Comparison of ENCODE assay signal across 24 cellular contexts in the genomic region with DNA sequence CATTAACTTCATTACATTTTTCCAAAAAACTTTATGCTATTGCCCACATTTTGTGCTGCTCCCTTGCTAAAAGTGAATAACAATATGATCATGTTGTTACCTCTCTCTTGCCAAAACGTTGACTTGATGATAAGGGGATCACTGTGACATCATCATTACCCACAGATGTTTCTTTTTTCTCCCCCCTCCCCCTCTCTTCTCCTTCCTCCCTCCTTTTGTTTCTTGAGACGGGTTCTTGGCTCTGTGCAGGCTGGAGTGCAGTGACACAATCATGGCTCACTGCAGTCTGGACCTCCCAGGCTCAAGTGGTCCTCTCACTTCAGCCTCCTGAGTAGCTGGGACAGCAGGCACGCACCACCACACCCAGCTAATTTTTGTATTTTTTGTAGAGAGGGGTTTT.
DNase-seq lines count a peak whose midpoint lies in the region; ATAC-seq and TF ChIP-seq lines count a peak whose summit lies in the region.
"Had no signal": no experiment of that assay in that cellular context is flagged by ENCODE, and none has a peak within 500 bp of the region (broad histone marks: within the 10 kb centered on the region; RNA-seq: fewer than 3 reads in every experiment).

No MANE protein-coding gene starts in this region.

- no peaks in the 10 kb centered on the region for H3K9me3 ChIP-seq in ovary
- H3K9me3 ChIP-seq: neutrophil, psoas muscle, thoracic aorta, uterus had no signal

- H3K27me3 ChIP-seq in ovary, result no peaks in the 10 kb centered on the region
- H3K27me3 ChIP-seq: uterus had no signal

- H3K4me3 ChIP-seq in HFF-Myc (replicated peaks; ENCODE audit: low read depth, low read length), result no peak overlapping the region
- H3K4me3 ChIP-seq in astrocyte of the spinal cord (ENCODE audit: low read depth, low read length), result no peak overlapping the region
- no peak overlapping the region for H3K4me3 ChIP-seq in fibroblast of pulmonary artery (replicated peaks; ENCODE audit: low read depth, low read length)
- H3K4me3 ChIP-seq in ovary, result no peak overlapping the region
- H3K4me3 ChIP-seq: psoas muscle, thoracic aorta, uterus had no signal

- intact Hi-C loops in ovary (cut with DNase I), result no loop called here

- TF ChIP-seq EP300 in ovary (IDR thresholded peaks at IDR 0.05), result no peak

- H3K27ac ChIP-seq in ovary, result no peak overlapping the region
- H3K27ac ChIP-seq: C4-2B, neutrophil, psoas muscle, thoracic aorta, uterus had no signal

- peak; percentile 17 for DNase-seq in HFF-Myc (ENCODE audit: extremely low read depth, low read depth)
- peak; percentile 22 for DNase-seq in astrocyte of the spinal cord (ENCODE audit: low read depth, low spot score)
- DNase-seq in fibroblast of pulmonary artery (ENCODE audit: low read depth), result peak; percentile 94
- peak in 4 of 5 donors; percentile 28 to 48 (median 42) for DNase-seq in ovary
- no peak for DNase-seq in HuH-7.5 (ENCODE audit: low spot score)
- DNase-seq: activated gamma-delta T cell; activated naive CD8-positive, alpha-beta T cell treated with anti-CD3 and anti-CD28 coated beads, Interleukin-2, amount 10 ng/mL, durations not matched to agents 7 days and 5 days; Calu3; DND-41; KG1; left colon; MM.1S; NCI-H1417; NCI-H2081 treated with DMSO at 0.1 percent for 48 hours; NCI-H748 treated with DMSO at 0.1 percent for 48 hours; psoas muscle; RPMI8226; stimulated activated naive CD8-positive, alpha-beta T cell treated with anti-CD3 and anti-CD28 coated beads, Interleukin-15, Interleukin-2, amounts not matched to agents 100 U/mL and 50 U/mL, for 24 hours; uterus had no signal

- no peak for TF ChIP-seq CTCF in HFF-Myc (IDR thresholded peaks at IDR 0.05; ENCODE audit: low read depth, low read length, missing control alignments)
- TF ChIP-seq CTCF in astrocyte of the spinal cord (IDR thresholded peaks at IDR 0.05; ENCODE audit: low read depth, low read length), result no peak
- no peak for TF ChIP-seq CTCF in fibroblast of pulmonary artery (IDR thresholded peaks at IDR 0.05; ENCODE audit: low read length, missing control alignments)
- no peak for TF ChIP-seq CTCF in ovary (IDR thresholded peaks at IDR 0.05)

- no peak for TF ChIP-seq POLR2A in ovary (IDR thresholded peaks at IDR 0.05)

- H3K36me3 ChIP-seq in ovary, result no peaks in the 10 kb centered on the region
- H3K36me3 ChIP-seq: neutrophil, thoracic aorta, uterus had no signal

- peaks cover 7% of the 10 kb centered on the region for H3K4me1 ChIP-seq in ovary (ENCODE audit: insufficient read depth)
- H3K4me1 ChIP-seq: uterus had no signal

- ATAC-seq in GM18909 (IDR thresholded peaks at IDR 0.05; ENCODE audit: poor library complexity, unreplicated experiment), result no peak
- no peak for ATAC-seq in HG02884 (IDR thresholded peaks at IDR 0.05; ENCODE audit: unreplicated experiment)
- ATAC-seq: left colon; psoas muscle; stimulated activated naive CD8-positive, alpha-beta T cell treated with anti-CD3 and anti-CD28 coated beads, Interleukin-15, Interleukin-2, amounts not matched to agents 100 U/mL and 50 U/mL, for 24 hours had no signal

- in situ Hi-C loops in astrocyte of the spinal cord (cut with HindIII; ENCODE audit: low sequenced_read_pairs), result no loop called here

- 36 to 40% (median 39%) methylated on average over 3 of the region's 3 CpGs for WGBS in ovary, 3 donors
